ENCODE assay signal across 1 cellular context in the genomic region with DNA sequence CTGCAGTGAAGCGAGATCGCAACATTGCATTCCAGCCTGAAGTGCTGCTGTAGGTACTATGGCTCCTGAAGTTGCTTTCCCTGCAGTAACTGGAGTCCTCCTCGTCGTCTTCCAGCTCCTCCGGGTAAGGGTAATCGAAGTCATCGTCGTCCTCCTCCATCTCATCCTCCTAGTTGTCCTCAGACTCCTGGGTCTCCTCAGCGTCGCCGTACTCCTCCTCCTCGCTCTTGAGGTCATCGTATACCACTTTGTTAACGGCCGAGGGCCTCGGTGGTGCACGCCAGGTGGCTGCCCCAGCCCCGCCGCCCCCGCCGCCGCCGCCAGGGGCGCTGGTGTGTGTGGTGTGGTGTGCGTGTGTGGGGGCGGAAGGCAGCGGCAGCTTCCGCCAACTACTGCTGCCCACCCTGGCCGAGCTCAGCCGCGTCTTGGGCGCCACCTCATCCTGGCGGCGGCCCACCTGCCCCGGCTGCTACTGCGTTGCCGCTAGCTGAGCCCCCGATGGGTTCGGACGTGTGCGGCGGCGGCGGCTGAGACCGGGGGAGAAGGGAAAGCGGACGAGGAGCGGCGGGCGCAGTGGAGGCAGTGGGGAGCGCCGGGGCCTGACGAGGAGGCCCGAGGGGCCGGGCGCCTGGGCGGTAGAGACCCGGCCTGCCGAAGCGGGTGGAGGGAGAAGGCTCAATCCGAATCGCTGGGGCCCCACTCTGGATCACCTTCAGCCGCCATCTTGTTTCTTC.
TF ChIP-seq lines count a peak whose summit lies in the region.

No MANE protein-coding gene starts in this region.

TF ChIP-seq in HepG2, 621 proteins besides CTCF, POLR2A, EP300 and RAD21 (continued from another document):
- peak; percentile 72 for TF ChIP-seq ZBTB33 (CRISPR knock-in tag; IDR thresholded peaks at IDR 0.05)
- TF ChIP-seq ZNF550 (CRISPR knock-in tag; IDR thresholded peaks at IDR 0.05; ENCODE audit: borderline replicate concordance): no peak
- TF ChIP-seq, protein P1, sequence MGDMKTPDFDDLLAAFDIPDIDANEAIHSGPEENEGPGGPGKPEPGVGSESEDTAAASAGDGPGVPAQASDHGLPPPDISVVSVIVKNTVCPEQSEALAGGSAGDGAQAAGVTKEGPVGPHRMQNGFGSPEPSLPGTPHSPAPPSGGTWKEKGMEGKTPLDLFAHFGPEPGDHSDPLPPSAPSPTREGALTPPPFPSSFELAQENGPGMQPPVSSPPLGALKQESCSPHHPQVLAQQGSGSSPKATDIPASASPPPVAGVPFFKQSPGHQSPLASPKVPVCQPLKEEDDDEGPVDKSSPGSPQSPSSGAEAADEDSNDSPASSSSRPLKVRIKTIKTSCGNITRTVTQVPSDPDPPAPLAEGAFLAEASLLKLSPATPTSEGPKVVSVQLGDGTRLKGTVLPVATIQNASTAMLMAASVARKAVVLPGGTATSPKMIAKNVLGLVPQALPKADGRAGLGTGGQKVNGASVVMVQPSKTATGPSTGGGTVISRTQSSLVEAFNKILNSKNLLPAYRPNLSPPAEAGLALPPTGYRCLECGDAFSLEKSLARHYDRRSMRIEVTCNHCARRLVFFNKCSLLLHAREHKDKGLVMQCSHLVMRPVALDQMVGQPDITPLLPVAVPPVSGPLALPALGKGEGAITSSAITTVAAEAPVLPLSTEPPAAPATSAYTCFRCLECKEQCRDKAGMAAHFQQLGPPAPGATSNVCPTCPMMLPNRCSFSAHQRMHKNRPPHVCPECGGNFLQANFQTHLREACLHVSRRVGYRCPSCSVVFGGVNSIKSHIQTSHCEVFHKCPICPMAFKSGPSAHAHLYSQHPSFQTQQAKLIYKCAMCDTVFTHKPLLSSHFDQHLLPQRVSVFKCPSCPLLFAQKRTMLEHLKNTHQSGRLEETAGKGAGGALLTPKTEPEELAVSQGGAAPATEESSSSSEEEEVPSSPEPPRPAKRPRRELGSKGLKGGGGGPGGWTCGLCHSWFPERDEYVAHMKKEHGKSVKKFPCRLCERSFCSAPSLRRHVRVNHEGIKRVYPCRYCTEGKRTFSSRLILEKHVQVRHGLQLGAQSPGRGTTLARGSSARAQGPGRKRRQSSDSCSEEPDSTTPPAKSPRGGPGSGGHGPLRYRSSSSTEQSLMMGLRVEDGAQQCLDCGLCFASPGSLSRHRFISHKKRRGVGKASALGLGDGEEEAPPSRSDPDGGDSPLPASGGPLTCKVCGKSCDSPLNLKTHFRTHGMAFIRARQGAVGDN (CRISPR knock-in tag; IDR thresholded peaks at IDR 0.05): peak; percentile 19; the same call in 1 of the 2 replicates
